Comparison of ENCODE assay signal across 9 cellular contexts in the genomic region with DNA sequence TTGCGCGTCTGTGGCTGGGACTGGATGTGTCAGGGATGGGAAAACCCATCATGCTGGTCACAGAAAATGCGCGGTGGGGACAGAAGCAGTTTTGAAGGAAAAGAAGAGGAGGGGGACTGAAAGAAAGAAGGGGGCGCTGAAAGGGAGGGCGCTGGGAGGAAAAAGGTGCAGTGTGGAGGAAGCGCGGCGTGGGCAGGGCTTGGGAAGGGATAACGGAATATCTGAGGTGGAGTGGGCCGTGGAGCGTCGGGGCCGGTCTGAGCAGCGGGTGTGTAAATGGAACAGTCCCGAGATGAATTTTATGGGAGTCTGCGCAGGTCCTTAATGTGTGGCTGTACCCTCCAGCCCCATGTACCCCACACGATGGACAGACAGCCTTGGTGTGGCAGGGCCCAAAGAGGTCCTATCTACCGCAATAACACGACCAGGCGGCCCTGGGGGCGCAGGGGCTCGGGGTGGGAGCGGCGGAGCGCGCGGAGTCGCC. TPM values are rescaled to one million over a fixed set of nuclear protein-coding genes. Genes with fewer than 3 reads are reported as not detected.
DNase-seq lines count a peak whose midpoint lies in the region; ATAC-seq lines count a peak whose summit lies in the region.
"Had no signal": no experiment of that assay in that cellular context is flagged by ENCODE, and none has a peak within 500 bp of the region (broad histone marks: within the 10 kb centered on the region; RNA-seq: fewer than 3 reads in every experiment).

No MANE protein-coding gene starts in this region.

- H3K27ac ChIP-seq in CD4-positive, CD25-positive, alpha-beta regulatory T cell (ENCODE audit: insufficient read depth, low read length, poor library complexity, severe bottlenecking) = no peak overlapping the region
- peak overlapping the region; percentile 99 for H3K27ac ChIP-seq in subcutaneous abdominal adipose tissue (ENCODE audit: low read depth, low read length)

- peaks cover 0 to 40% (median 12%) of the 10 kb centered on the region in 4 donors for H3K4me1 Mint-ChIP-seq in CD4-positive, CD25-positive, alpha-beta regulatory T cell
- peaks cover 38% of the 10 kb centered on the region for H3K4me1 Mint-ChIP-seq in activated naive CD4-positive, alpha-beta T cell treated with anti-CD3 and anti-CD28 coated beads, Interleukin-2, amount 50 U/mL, for 24 hours

- peaks cover 7% of the 10 kb centered on the region for H3K27me3 Mint-ChIP-seq in CD4-positive, CD25-positive, alpha-beta regulatory T cell
- no peaks in the 10 kb centered on the region for H3K27me3 Mint-ChIP-seq in activated naive CD4-positive, alpha-beta T cell treated with anti-CD3 and anti-CD28 coated beads, Interleukin-2, amount 50 U/mL, for 24 hours

- peaks cover 0 to 1% (median 0%) of the 10 kb centered on the region in 7 donors for H3K9me3 Mint-ChIP-seq in CD4-positive, CD25-positive, alpha-beta regulatory T cell
- H3K9me3 Mint-ChIP-seq in activated naive CD4-positive, alpha-beta T cell treated with anti-CD3 and anti-CD28 coated beads, Interleukin-2, amount 50 U/mL, for 24 hours = no peaks in the 10 kb centered on the region

- peaks cover 32% of the 10 kb centered on the region for H3K4me1 ChIP-seq in CD4-positive, CD25-positive, alpha-beta regulatory T cell (ENCODE audit: control insufficient read depth, insufficient read depth, low read length, poor library complexity, severe bottlenecking)
- peaks cover 28 to 94% (median 86%) of the 10 kb centered on the region in 5 donors for H3K4me1 ChIP-seq in subcutaneous abdominal adipose tissue (ENCODE audit: control insufficient read depth in 5 of 5, insufficient read depth in 5 of 5, low read length in 5 of 5)

- H3K4me3 ChIP-seq in CD4-positive, CD25-positive, alpha-beta regulatory T cell (ENCODE audit: low read depth, low read length) = no peak overlapping the region
- H3K4me3 ChIP-seq in iPS-18c (ENCODE audit: insufficient read depth, low read depth, low read length) = peak overlapping the region; percentile 46
- peak overlapping the region; percentile 64 to 84 (median 74) for H3K4me3 ChIP-seq in subcutaneous abdominal adipose tissue (ENCODE audit: low read depth in 1 of 5, low read length in 5 of 5)

- no peaks in the 10 kb centered on the region for H3K27me3 ChIP-seq in CD4-positive, CD25-positive, alpha-beta regulatory T cell (ENCODE audit: control insufficient read depth, insufficient read depth, low read length)
- no peaks in the 10 kb centered on the region for H3K27me3 ChIP-seq in subcutaneous abdominal adipose tissue (ENCODE audit: control insufficient read depth in 5 of 5, insufficient read depth in 4 of 5, low read length in 5 of 5)

- H3K4me3 Mint-ChIP-seq in CD4-positive, CD25-positive, alpha-beta regulatory T cell = peak overlapping the region; percentile 79 to 96 (median 85)
- peak overlapping the region; percentile 93 for H3K4me3 Mint-ChIP-seq in activated naive CD4-positive, alpha-beta T cell treated with anti-CD3 and anti-CD28 coated beads, Interleukin-2, amount 50 U/mL, for 24 hours

- H3K36me3 ChIP-seq in CD4-positive, CD25-positive, alpha-beta regulatory T cell (ENCODE audit: control insufficient read depth, insufficient read depth, low read length) = no peaks in the 10 kb centered on the region
- H3K36me3 ChIP-seq in subcutaneous abdominal adipose tissue (ENCODE audit: control insufficient read depth in 5 of 5, insufficient read depth in 5 of 5, low read length in 5 of 5) = peaks cover 0 to 9% (median 1%) of the 10 kb centered on the region in 5 donors

- peak overlapping the region in 4 of 5 donors; percentile 54 to 81 (median 64) for H3K9ac ChIP-seq in subcutaneous abdominal adipose tissue (ENCODE audit: low read length in 5 of 5)

- ATAC-seq in CD4-positive, CD25-positive, alpha-beta regulatory T cell (ENCODE audit: low read depth in 2 of 2) = no peak
- ATAC-seq in HG02938 (IDR thresholded peaks at IDR 0.05; ENCODE audit: unreplicated experiment) (peak; percentile 3), GM18868 (IDR thresholded peaks at IDR 0.05; ENCODE audit: unreplicated experiment) (no peak), GM21423 (IDR thresholded peaks at IDR 0.05; ENCODE audit: unreplicated experiment) (no peak)

- peak overlapping the region in 1 of 3 donors; percentile 25 for H3K27ac Mint-ChIP-seq in CD4-positive, CD25-positive, alpha-beta regulatory T cell
- H3K27ac Mint-ChIP-seq in activated naive CD4-positive, alpha-beta T cell treated with anti-CD3 and anti-CD28 coated beads, Interleukin-2, amount 50 U/mL, for 24 hours = peak overlapping the region; percentile 47

- no peaks in the 10 kb centered on the region for H3K36me3 Mint-ChIP-seq in CD4-positive, CD25-positive, alpha-beta regulatory T cell
- H3K36me3 Mint-ChIP-seq in activated naive CD4-positive, alpha-beta T cell treated with anti-CD3 and anti-CD28 coated beads, Interleukin-2, amount 50 U/mL, for 24 hours = peaks cover 3% of the 10 kb centered on the region

- no peak for DNase-seq in CD4-positive, CD25-positive, alpha-beta regulatory T cell
- DNase-seq in midbrain (lab: John Stamatoyannopoulos, UW) = no peak

- H3K9me3 ChIP-seq in CD4-positive, CD25-positive, alpha-beta regulatory T cell (ENCODE audit: control insufficient read depth in 2 of 2, low read length in 2 of 2) = no peaks in the 10 kb centered on the region
- no peaks in the 10 kb centered on the region for H3K9me3 ChIP-seq in iPS-18c (ENCODE audit: control insufficient read depth, insufficient read depth, low read length)
- H3K9me3 ChIP-seq in subcutaneous abdominal adipose tissue (ENCODE audit: control insufficient read depth in 5 of 5, low read length in 5 of 5) = no peaks in the 10 kb centered on the region

RNA-seq across cellular contexts. Expression of a gene that starts 0.4 kb away (rescaled TPM):
- total RNA-seq in CD4-positive, CD25-positive, alpha-beta regulatory T cell = 2.6 TPM
- 1 to 10 TPM; 3.3 to 6.1 (median 3.9) TPM for polyA plus RNA-seq in CD4-positive, CD25-positive, alpha-beta regulatory T cell

RNA-seq across cellular contexts. Expression of a gene that starts 6.3 kb away (rescaled TPM):
- total RNA-seq in CD4-positive, CD25-positive, alpha-beta regulatory T cell = not detected
- polyA plus RNA-seq in CD4-positive, CD25-positive, alpha-beta regulatory T cell = not detected
- total RNA-seq: NCI-H460 had no signal

RNA-seq across cellular contexts. Expression of a gene that starts 23.9 kb away (rescaled TPM):
- total RNA-seq in CD4-positive, CD25-positive, alpha-beta regulatory T cell = 399 TPM
- 100 to 1,000 TPM; 264 to 426 (median 333) TPM for polyA plus RNA-seq in CD4-positive, CD25-positive, alpha-beta regulatory T cell

RNA-seq across cellular contexts. Expression of a gene that starts 34.3 kb away (rescaled TPM):
- total RNA-seq in CD4-positive, CD25-positive, alpha-beta regulatory T cell = 14.8 TPM
- 10 to 100 TPM; 33.0 to 42.4 (median 36.8) TPM for polyA plus RNA-seq in CD4-positive, CD25-positive, alpha-beta regulatory T cell

RNA-seq across cellular contexts. Expression of a gene that starts 42.3 kb away (rescaled TPM):
- 53.8 TPM for total RNA-seq in CD4-positive, CD25-positive, alpha-beta regulatory T cell
- polyA plus RNA-seq in CD4-positive, CD25-positive, alpha-beta regulatory T cell = 1 to 10 TPM; 3.6 to 7.0 (median 6.1) TPM
